Comparison of ENCODE assay signal across 21 cellular contexts in genomic region chr2:71512386-71512785, GRCh38. TPM values are rescaled to one million over a fixed set of nuclear protein-coding genes. Genes with fewer than 3 reads are reported as not detected.
DNase-seq lines count a peak whose midpoint lies in the region; ATAC-seq, FAIRE-seq and TF ChIP-seq lines count a peak whose summit lies in the region.
"Had no signal": no experiment of that assay in that cellular context is flagged by ENCODE, and none has a peak within 500 bp of the region (broad histone marks: within the 10 kb centered on the region; RNA-seq: fewer than 3 reads in every experiment).

No MANE protein-coding gene starts in this region.

- ATAC-seq in HepG2 (peak; percentile 10; the same call in 1 of the 3 replicates), right lobe of liver (no peak), HG02884 (IDR thresholded peaks at IDR 0.05; ENCODE audit: unreplicated experiment) (no peak)
- peak; percentile 19 for ATAC-seq in stimulated activated effector memory CD8-positive, alpha-beta T cell treated with anti-CD3 and anti-CD28 coated beads, Interleukin-12 subunit alpha, Interleukin-12 subunit beta, amount 100 ng/mL, for 72 hours
- ATAC-seq: CD8-positive, alpha-beta T cell had no signal

- in situ Hi-C loops in HepG2 (cut with HindIII; ENCODE audit: extremely low pct_ligation_motif_present, low pct_unique_long_range_greater_than_20kb) = loop anchor here (10.0 kb wide), 1 partner anchor 288 kb away; the partner anchor contains the start of gene PAIP2B

- H3K4me3 ChIP-seq in HepG2 (replicated peaks in 1 of 3; ENCODE audit: insufficient read depth in 1 of 3, low read depth in 2 of 3, low read length in 3 of 3) = no peak overlapping the region
- H3K4me3 ChIP-seq in right lobe of liver = no peak overlapping the region
- H3K4me3 ChIP-seq: A549, GM23248 had no signal

- H3K27me3 ChIP-seq in HepG2 (ENCODE audit: control insufficient read depth in 1 of 2, insufficient read depth in 2 of 2, low read length in 2 of 2) = peaks cover 14 to 48% of the 10 kb centered on the region in 2 experiments; a peak in 4 of 5 replicates
- no peaks in the 10 kb centered on the region for H3K27me3 ChIP-seq in right lobe of liver

- no peaks in the 10 kb centered on the region for H3K9me3 Mint-ChIP-seq in chondrocyte (ENCODE audit: low read depth)
- no peaks in the 10 kb centered on the region for H3K9me3 Mint-ChIP-seq in stimulated activated effector memory CD8-positive, alpha-beta T cell treated with anti-CD3 and anti-CD28 coated beads, Interleukin-12 subunit alpha, Interleukin-12 subunit beta, amount 100 ng/mL, for 72 hours
- H3K9me3 Mint-ChIP-seq: CD4-positive, CD25-positive, alpha-beta regulatory T cell; CD8-positive, alpha-beta T cell had no signal

- intact Hi-C loops in HepG2 (cut with micrococcal nuclease; ENCODE audit: unreplicated experiment) = loop anchor here (5.0 kb wide), 1 partner anchor 55 kb away; no protein-coding TSS in a partner anchor
- intact Hi-C loops in right lobe of liver (cut with DNase I) = loop anchor here in 1 of 2 donors (10.0 kb wide), 1 partner anchor 208 kb away; no protein-coding TSS in a partner anchor

- 10% methylated on average over 4 of the region's 4 CpGs for WGBS in HepG2 (ENCODE audit: low lambda C conversion rate)
- no CpG with 5 or more reads among the region's 4 CpGs for WGBS in right lobe of liver (ENCODE audit: insufficient coverage, low coverage, low lambda C conversion rate, missing lambda C conversion rate)

- H3K9ac ChIP-seq in HepG2 (ENCODE audit: insufficient read depth, low read depth, low read length) = no peak overlapping the region
- H3K9ac ChIP-seq: GM23248 had no signal

- POLR2A ChIA-PET in HepG2 (lab: Yijun Ruan, JAX) = interaction anchor here (1.6 kb wide), 1 partner anchor 213 kb away, joined by 3 read pairs; no protein-coding TSS in a partner anchor

- H3K36me3 Mint-ChIP-seq in chondrocyte (ENCODE audit: low read depth) = peaks cover 16% of the 10 kb centered on the region
- no peaks in the 10 kb centered on the region for H3K36me3 Mint-ChIP-seq in stimulated activated effector memory CD8-positive, alpha-beta T cell treated with anti-CD3 and anti-CD28 coated beads, Interleukin-12 subunit alpha, Interleukin-12 subunit beta, amount 100 ng/mL, for 72 hours
- H3K36me3 Mint-ChIP-seq: CD4-positive, CD25-positive, alpha-beta regulatory T cell; CD8-positive, alpha-beta T cell had no signal

- no peak overlapping the region for H3K4me3 Mint-ChIP-seq in chondrocyte (ENCODE audit: unreplicated experiment)
- H3K4me3 Mint-ChIP-seq in stimulated activated effector memory CD8-positive, alpha-beta T cell treated with anti-CD3 and anti-CD28 coated beads, Interleukin-12 subunit alpha, Interleukin-12 subunit beta, amount 100 ng/mL, for 72 hours = no peak overlapping the region
- H3K4me3 Mint-ChIP-seq: CD4-positive, CD25-positive, alpha-beta regulatory T cell; CD8-positive, alpha-beta T cell had no signal

- CTCF ChIA-PET in HepG2 (lab: Yijun Ruan, JAX; ENCODE audit: low intra/inter-chr PET ratio, low total read pairs) = interaction anchor here (6.5 kb wide), 1 partner anchor 212 kb away, joined by 80 read pairs; no protein-coding TSS in a partner anchor

- no peak overlapping the region for H3K27ac Mint-ChIP-seq in chondrocyte (ENCODE audit: unreplicated experiment)
- H3K27ac Mint-ChIP-seq in stimulated activated effector memory CD8-positive, alpha-beta T cell treated with anti-CD3 and anti-CD28 coated beads, Interleukin-12 subunit alpha, Interleukin-12 subunit beta, amount 100 ng/mL, for 72 hours = no peak overlapping the region
- H3K27ac Mint-ChIP-seq: CD4-positive, CD25-positive, alpha-beta regulatory T cell; CD8-positive, alpha-beta T cell had no signal

- no peak overlapping the region for H3K4me2 ChIP-seq in HepG2 (ENCODE audit: low read depth, low read length)
- H3K4me2 ChIP-seq: A549 had no signal

- H3K4me1 ChIP-seq in HepG2 (ENCODE audit: insufficient read depth, low read length) = no peaks in the 10 kb centered on the region
- H3K4me1 ChIP-seq in right lobe of liver = no peaks in the 10 kb centered on the region
- H3K4me1 ChIP-seq: A549, Caco-2 had no signal

- no peaks in the 10 kb centered on the region for H3K9me3 ChIP-seq in HepG2 (ENCODE audit: low read length)
- no peaks in the 10 kb centered on the region for H3K9me3 ChIP-seq in right lobe of liver
- H3K9me3 ChIP-seq: A549, Caco-2 had no signal

- H3K27ac ChIP-seq in HepG2 (ENCODE audit: extremely low read length, insufficient read depth, low read length) = no peak overlapping the region
- H3K27ac ChIP-seq in right lobe of liver = no peak overlapping the region
- H3K27ac ChIP-seq: A549, C4-2B, GM23248 had no signal

- TF ChIP-seq RAD21 in HepG2 (CRISPR knock-in tag; IDR thresholded peaks at IDR 0.05) = no peak

- H4K20me1 ChIP-seq in HepG2 (ENCODE audit: insufficient read depth, low read length) = no peaks in the 10 kb centered on the region

- TF ChIP-seq POLR2A in HepG2 (IDR thresholded peaks at IDR 0.05; ENCODE audit: insufficient read depth in 1 of 2, low read depth in 2 of 2, low read length in 2 of 2) (no peak), right lobe of liver (IDR thresholded peaks at IDR 0.05) (no peak)

- H2AFZ ChIP-seq in HepG2 (ENCODE audit: low read length) = no peak overlapping the region
- H2AFZ ChIP-seq: GM23248 had no signal

- no peaks in the 10 kb centered on the region for H3K27me3 Mint-ChIP-seq in chondrocyte (ENCODE audit: low read depth)

- TF ChIP-seq EP300 in HepG2 (IDR thresholded peaks at IDR 0.05; ENCODE audit: low read depth in 2 of 2, low read length in 2 of 2) (no peak), HepG2 (CRISPR knock-in tag; IDR thresholded peaks at IDR 0.05; ENCODE audit: borderline replicate concordance) (no peak)

- BruUV-seq in HepG2 (replicated peaks; lab: Mats Ljungman, UMichigan) = no TSS peak

- TF ChIP-seq CTCF in HepG2 (CRISPR knock-in tag; IDR thresholded peaks at IDR 0.05) (no peak), right lobe of liver (IDR thresholded peaks at IDR 0.05) (no peak), chondrocyte (IDR thresholded peaks at IDR 0.05) (no peak)

- no peaks in the 10 kb centered on the region for H3K36me3 ChIP-seq in HepG2 (replicated peaks in 1 of 2; ENCODE audit: control insufficient read depth in 1 of 2, insufficient read depth in 2 of 2, low read length in 2 of 2)
- peaks cover 0 to 6% (median 0%) of the 10 kb centered on the region in 4 donors for H3K36me3 ChIP-seq in right lobe of liver

- DNase-seq in HepG2 (ENCODE audit: low spot score) (no peak), right lobe of liver (no peak), chondrocyte (ENCODE audit: low spot score) (peak; percentile 51), mesenteric fat pad (ENCODE audit: low spot score) (peak; percentile 39), NK-92 (lab: John Stamatoyannopoulos, UW; ENCODE audit: unreplicated experiment) (no peak), NCI-H146 (lab: John Stamatoyannopoulos, UW) (no peak)
- no peak for DNase-seq in stimulated activated effector memory CD8-positive, alpha-beta T cell treated with anti-CD3 and anti-CD28 coated beads, Interleukin-12 subunit alpha, Interleukin-12 subunit beta, amount 100 ng/mL, for 72 hours (ENCODE audit: low spot score in 2 of 2)
- DNase-seq: 8988T; CD4-positive, CD25-positive, alpha-beta regulatory T cell; CD8-positive, alpha-beta T cell; DMS153; DND-41; GM23248; HCEC 1CT had no signal

- peaks cover 7% of the 10 kb centered on the region for H3K4me1 Mint-ChIP-seq in chondrocyte (ENCODE audit: low read depth)
- H3K4me1 Mint-ChIP-seq in stimulated activated effector memory CD8-positive, alpha-beta T cell treated with anti-CD3 and anti-CD28 coated beads, Interleukin-12 subunit alpha, Interleukin-12 subunit beta, amount 100 ng/mL, for 72 hours = no peaks in the 10 kb centered on the region

- no peak for FAIRE-seq in HepG2 (lab: Jason Lieb, UNC)
- FAIRE-seq: A549, G401.6, GM12892, H1 had no signal

- H3K79me2 ChIP-seq in HepG2 (ENCODE audit: insufficient read depth, low read length) = no peaks in the 10 kb centered on the region

TF ChIP-seq in HepG2, 621 proteins besides CTCF, POLR2A, EP300 and RAD21:
- TF ChIP-seq JUNB (CRISPR knock-in tag; IDR thresholded peaks at IDR 0.05; ENCODE audit: borderline replicate concordance) = no peak
- peak; percentile 76 for TF ChIP-seq ZNF768 (CRISPR knock-in tag; IDR thresholded peaks at IDR 0.05)

RNA-seq across cellular contexts. Expression of gene DYSF, which starts 59.0 kb away (rescaled TPM):
- total RNA-seq in HepG2 (2016; rRNA removed; fragmentation: Illumina TruSeq; extraction: Trizol) = 0.15 and 0.17 TPM in 2 replicates
- 0.09 TPM in 1 of 2 replicates, not detected in the other for total RNA-seq in HepG2 (2016; cell fraction: cytosol; rRNA removed; fragmentation: Illumina TruSeq; extraction: Trizol; ENCODE audit: low read depth)
- 0.21 and 0.22 TPM in 2 replicates for total RNA-seq in HepG2 (2016; cell fraction: insoluble cytoplasmic fraction; rRNA removed; fragmentation: Illumina TruSeq; extraction: Trizol)
- 0.24 and 0.46 TPM in 2 replicates for total RNA-seq in HepG2 (2016; cell fraction: membrane; rRNA removed; fragmentation: Illumina TruSeq; extraction: Trizol)
- 0.09 and 0.78 TPM in 2 replicates for total RNA-seq in HepG2 (2016; cell fraction: nucleus; rRNA removed; fragmentation: Illumina TruSeq; extraction: Trizol)
- polyA plus RNA-seq in HepG2 (2011; rRNA removed) = 2.4 and 4.5 TPM in 2 replicates
- 1.8 and 2.1 TPM in 2 replicates for polyA plus RNA-seq in HepG2 (2011; cell fraction: cytosol; rRNA removed)
- polyA plus RNA-seq in HepG2 (2011; cell fraction: nucleus; rRNA removed) = 4.5 and 8.3 TPM in 2 replicates
- 6.7 and 10.7 TPM in 2 replicates for polyA plus RNA-seq in HepG2 (2012)
- polyA plus RNA-seq in HepG2 (2016; cell fraction: cytosol; fragmentation: Illumina TruSeq; extraction: Trizol; ENCODE audit: low read depth) = 0.02 and 0.16 TPM in 2 replicates
- 0.29 and 0.50 TPM in 2 replicates for polyA plus RNA-seq in HepG2 (2016; cell fraction: insoluble cytoplasmic fraction; fragmentation: Illumina TruSeq; extraction: Trizol; ENCODE audit: low read depth)
- polyA plus RNA-seq in HepG2 (2016; cell fraction: membrane; fragmentation: Illumina TruSeq; extraction: Trizol; ENCODE audit: low read depth) = 0.08 and 0.21 TPM in 2 replicates
- 0.85 and 1.3 TPM in 2 replicates for polyA plus RNA-seq in HepG2 (2016; cell fraction: nucleus; fragmentation: Illumina TruSeq; extraction: Trizol; ENCODE audit: insufficient read depth, low read depth)
- polyA minus RNA-seq in HepG2 (2011; rRNA and poly(A)+ RNA removed; ENCODE audit: low replicate concordance) = 1.7 and 9.6 TPM in 2 replicates
- polyA minus RNA-seq in HepG2 (2011; cell fraction: cytosol; rRNA and poly(A)+ RNA removed) = 2.0 and 5.3 TPM in 2 replicates
- 5.9 and 8.8 TPM in 2 replicates for polyA minus RNA-seq in HepG2 (2011; cell fraction: nucleus; rRNA and poly(A)+ RNA removed)
- 10 to 100 TPM; 21.8 to 55.0 (median 32.9) TPM for total RNA-seq in right lobe of liver
- 83.0 to 115 TPM (median 112 TPM) in 3 replicates for total RNA-seq in chondrocyte
- 54.1 TPM for total RNA-seq in mesenteric fat pad

Comparison
In these comparisons a context has a peak if more than half of its experiments do, and no peak if none do; other contexts are left out.
1. ATAC-seq: peak in HepG2 (single experiment) and stimulated activated effector memory CD8-positive, alpha-beta T cell treated with anti-CD3 and anti-CD28 coated beads, Interleukin-12 subunit alpha, Interleukin-12 subunit beta, amount 100 ng/mL, for 72 hours (single experiment); none in right lobe of liver (0 of 4) and HG02884 (single experiment).
2. RNA of gene DYSF, which starts 59.0 kb away (total RNA-seq): 83.0 to 115 TPM in chondrocyte, 54.1 TPM in mesenteric fat pad (single experiment) and 21.8 to 55.0 TPM in right lobe of liver; 0.09 to 0.78 TPM in HepG2; every median in the first group is over 10 times any median in the second.
3. DNase-seq: peak in chondrocyte (single experiment) and mesenteric fat pad (single experiment); none in HepG2 (single experiment), right lobe of liver (0 of 3), stimulated activated effector memory CD8-positive, alpha-beta T cell treated with anti-CD3 and anti-CD28 coated beads, Interleukin-12 subunit alpha, Interleukin-12 subunit beta, amount 100 ng/mL, for 72 hours (0 of 2), NK-92 (single experiment) and NCI-H146 (single experiment).